ENCODE assay signal across 20 cellular contexts in genomic region chr9:36119476-36119875, GRCh38. TPM values are rescaled to one million over a fixed set of nuclear protein-coding genes. Genes with fewer than 3 reads are reported as not detected.
"Had no signal": no experiment of that assay in that cellular context is flagged by ENCODE, and none has a peak within 500 bp of the region (broad histone marks: within the 10 kb centered on the region; RNA-seq: fewer than 3 reads in every experiment).

No MANE protein-coding gene starts in this region.

- H3K4me3 ChIP-seq: breast epithelium, hepatocyte, lower lobe of right lung, sigmoid colon, thoracic aorta, upper lobe of right lung had no signal

- H3K4me3 Mint-ChIP-seq: activated naive CD4-positive, alpha-beta T cell treated with anti-CD3 and anti-CD28 coated beads, Interleukin-2, amount 50 U/mL, for 24 hours; nephron progenitor cell; stimulated activated effector memory CD8-positive, alpha-beta T cell treated with anti-CD3 and anti-CD28 coated beads, Interleukin-12 subunit alpha, Interleukin-12 subunit beta, amount 100 ng/mL, for 72 hours had no signal

- ATAC-seq: left cardiac atrium; stimulated activated effector memory CD8-positive, alpha-beta T cell treated with anti-CD3 and anti-CD28 coated beads, Interleukin-12 subunit alpha, Interleukin-12 subunit beta, amount 100 ng/mL, for 72 hours had no signal

- H3K27me3 ChIP-seq: breast epithelium, hepatocyte, sigmoid colon, upper lobe of right lung had no signal

- H3K4me1 Mint-ChIP-seq: activated naive CD4-positive, alpha-beta T cell treated with anti-CD3 and anti-CD28 coated beads, Interleukin-2, amount 50 U/mL, for 24 hours; stimulated activated effector memory CD8-positive, alpha-beta T cell treated with anti-CD3 and anti-CD28 coated beads, Interleukin-12 subunit alpha, Interleukin-12 subunit beta, amount 100 ng/mL, for 72 hours had no signal

- H3K27me3 Mint-ChIP-seq: activated naive CD4-positive, alpha-beta T cell treated with anti-CD3 and anti-CD28 coated beads, Interleukin-2, amount 50 U/mL, for 24 hours had no signal

- H3K9me3 ChIP-seq: breast epithelium, lower lobe of right lung, sigmoid colon, thoracic aorta, upper lobe of right lung had no signal

- H3K9me3 Mint-ChIP-seq: activated naive CD4-positive, alpha-beta T cell treated with anti-CD3 and anti-CD28 coated beads, Interleukin-2, amount 50 U/mL, for 24 hours; nephron progenitor cell; stimulated activated effector memory CD8-positive, alpha-beta T cell treated with anti-CD3 and anti-CD28 coated beads, Interleukin-12 subunit alpha, Interleukin-12 subunit beta, amount 100 ng/mL, for 72 hours had no signal

- H3K27ac Mint-ChIP-seq: activated naive CD4-positive, alpha-beta T cell treated with anti-CD3 and anti-CD28 coated beads, Interleukin-2, amount 50 U/mL, for 24 hours; nephron progenitor cell; stimulated activated effector memory CD8-positive, alpha-beta T cell treated with anti-CD3 and anti-CD28 coated beads, Interleukin-12 subunit alpha, Interleukin-12 subunit beta, amount 100 ng/mL, for 72 hours had no signal

- H3K36me3 Mint-ChIP-seq: stimulated activated effector memory CD8-positive, alpha-beta T cell treated with anti-CD3 and anti-CD28 coated beads, Interleukin-12 subunit alpha, Interleukin-12 subunit beta, amount 100 ng/mL, for 72 hours had no signal

- H3K79me2 ChIP-seq: hepatocyte had no signal

- H3K4me1 ChIP-seq: breast epithelium, sigmoid colon, upper lobe of right lung had no signal

- H2AFZ ChIP-seq: hepatocyte had no signal

- H3K4me2 ChIP-seq: hepatocyte had no signal

- H3K36me3 ChIP-seq: breast epithelium, WERI-Rb-1 had no signal

- H3K27ac ChIP-seq: breast epithelium, hepatocyte, lower lobe of right lung, sigmoid colon, thoracic aorta, upper lobe of right lung, WERI-Rb-1 had no signal

- DNase-seq: activated CD4-positive, alpha-beta T cell treated with anti-CD3 and anti-CD28 coated beads for 1 hour; activated CD8-positive, alpha-beta memory T cell treated with anti-CD3 and anti-CD28 coated beads for 24 hours; activated CD8-positive, alpha-beta memory T cell treated with anti-CD3 and anti-CD28 coated beads, Interleukin-2, amount 50 U/mL, for 48 hours; activated gamma-delta T cell; activated T-cell treated with anti-CD3 and anti-CD28 coated beads, Interleukin-2, amount 50 U/mL, for 48 hours; cerebellar nuclear complex; cortex of kidney; foreskin fibroblast; left cardiac atrium; nephron progenitor cell; sigmoid colon; stimulated activated CD4-positive, alpha-beta T cell treated with anti-CD3 and anti-CD28 coated beads, Interleukin-4, amount 100 ng/mL, for 24 hours; upper lobe of right lung; WERI-Rb-1 had no signal

RNA-seq across cellular contexts. Expression of gene CCIN, which starts 49.7 kb away (rescaled TPM):
- total RNA-seq: hepatocyte, left cardiac atrium, upper lobe of right lung had no signal
- polyA plus RNA-seq: hepatocyte had no signal
